Comparison of ENCODE assay signal across 9 cellular contexts in the genomic region with DNA sequence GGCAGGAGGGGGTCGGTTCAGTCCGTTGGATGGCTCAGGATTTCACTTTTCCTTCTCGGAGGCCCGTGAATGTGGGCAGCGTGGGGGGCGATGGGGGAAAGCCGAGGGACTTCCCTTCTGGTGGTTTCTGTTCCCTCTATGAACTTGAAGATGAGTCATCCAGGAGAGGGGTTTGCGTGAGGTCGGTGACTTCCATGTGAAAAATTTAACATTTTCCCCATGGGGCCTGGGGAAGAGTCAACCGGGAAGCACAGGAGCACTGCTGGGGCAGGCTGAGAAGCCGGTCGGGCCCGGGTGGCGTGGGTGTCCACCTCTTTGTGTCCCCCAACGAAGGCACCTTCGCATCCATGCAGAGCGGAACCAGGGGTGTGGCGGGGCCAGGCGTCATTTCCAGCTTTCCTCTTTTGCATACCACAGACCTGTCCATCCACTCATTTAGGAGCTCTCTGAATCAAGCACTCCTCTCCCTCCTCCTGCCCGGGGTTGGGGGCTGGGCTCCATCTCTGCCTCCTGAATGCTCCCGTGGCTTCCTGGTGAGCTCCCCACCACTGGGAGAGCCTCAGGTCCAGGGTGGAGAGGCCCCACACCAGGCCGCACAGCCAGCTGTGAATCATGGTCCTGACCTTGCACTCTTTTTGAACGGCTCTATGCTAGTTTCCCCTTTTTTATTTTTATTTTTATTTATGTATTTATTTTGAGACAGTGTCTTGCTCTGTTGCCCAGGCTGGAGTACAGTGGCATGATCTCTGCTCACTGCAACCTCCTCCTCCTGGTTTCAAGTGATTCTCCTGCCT.
DNase-seq lines count a peak whose midpoint lies in the region; ATAC-seq, FAIRE-seq and TF ChIP-seq lines count a peak whose summit lies in the region.
"Had no signal": no experiment of that assay in that cellular context is flagged by ENCODE, and none has a peak within 500 bp of the region (broad histone marks: within the 10 kb centered on the region; RNA-seq: fewer than 3 reads in every experiment).

No MANE protein-coding gene starts in this region.

- peak overlapping the region; percentile 93 for H3K27ac Mint-ChIP-seq in activated T-cell treated with anti-CD3 and anti-CD28 coated beads, Interleukin-2, amount 50 U/mL, for 72 hours

- TF ChIP-seq POLR2A in GM12891 (IDR thresholded peaks at IDR 0.05; ENCODE audit: low read depth, low read length) (peak; percentile 64; the same call in 1 of the 2 replicates), esophagus squamous epithelium (IDR thresholded peaks at IDR 0.05) (no peak), esophagus muscularis mucosa (IDR thresholded peaks at IDR 0.05; ENCODE audit: low read depth) (no peak)

- H3K9me3 Mint-ChIP-seq in activated T-cell treated with anti-CD3 and anti-CD28 coated beads, Interleukin-2, amount 50 U/mL, for 72 hours, result no peaks in the 10 kb centered on the region

- intact Hi-C loops in esophagus squamous epithelium (cut with DNase I) (no loop called here), esophagus muscularis mucosa (cut with DNase I) (no loop called here)

- WGBS in esophagus squamous epithelium, 2 donors, result 35 to 60% methylated on average over 10 to 21 of the region's 23 CpGs
- 68% methylated on average over 20 of the region's 23 CpGs for WGBS in esophagus muscularis mucosa

- H3K4me3 Mint-ChIP-seq in activated T-cell treated with anti-CD3 and anti-CD28 coated beads, Interleukin-2, amount 50 U/mL, for 72 hours, result peak overlapping the region; percentile 69 to 96

- H3K27ac ChIP-seq in HUES48 (ENCODE audit: low read depth, low read length) (peak overlapping the region; percentile 59), esophagus squamous epithelium (peak overlapping the region in 1 of 4 donors; percentile 9), esophagus muscularis mucosa (replicated peaks in 1 of 4) (no peak overlapping the region)
- H3K27ac ChIP-seq: PC-9 had no signal

- H3K27me3 ChIP-seq in HUES48 (ENCODE audit: control insufficient read depth, insufficient read depth, low read length) (no peaks in the 10 kb centered on the region), esophagus squamous epithelium (peaks cover 0 to 10% (median 0%) of the 10 kb centered on the region in 4 donors), esophagus muscularis mucosa (peaks cover 0 to 41% (median 0%) of the 10 kb centered on the region in 4 donors)

- H3K4me3 ChIP-seq in HUES48 (ENCODE audit: low read depth, low read length) (no peak overlapping the region), esophagus squamous epithelium (peak overlapping the region in 1 of 4 donors; percentile 44), esophagus muscularis mucosa (peak overlapping the region in 1 of 4 donors; percentile 20)
- H3K4me3 ChIP-seq: PC-9 had no signal

- H3K36me3 Mint-ChIP-seq in activated T-cell treated with anti-CD3 and anti-CD28 coated beads, Interleukin-2, amount 50 U/mL, for 72 hours (ENCODE audit: insufficient read depth in 2 of 2), result peaks cover 6% of the 10 kb centered on the region in 2 donors

- no peaks in the 10 kb centered on the region for H3K36me3 ChIP-seq in HUES48 (ENCODE audit: control insufficient read depth, insufficient read depth, low read length)
- H3K36me3 ChIP-seq in esophagus squamous epithelium, result no peaks in the 10 kb centered on the region
- no peaks in the 10 kb centered on the region for H3K36me3 ChIP-seq in esophagus muscularis mucosa

- peaks cover 77% of the 10 kb centered on the region for H3K4me1 Mint-ChIP-seq in activated T-cell treated with anti-CD3 and anti-CD28 coated beads, Interleukin-2, amount 50 U/mL, for 72 hours (ENCODE audit: low read depth)

- no peak overlapping the region for H3K9ac ChIP-seq in HUES48 (ENCODE audit: low read depth, low read length)

- DNase-seq in GM12891 (ENCODE audit: insufficient read length, low spot score) (peak; percentile 55), esophagus squamous epithelium (lab: John Stamatoyannopoulos, UW) (no peak), esophagus muscularis mucosa (ENCODE audit: extremely low spot score) (no peak), left lobe of liver (ENCODE audit: low spot score) (no peak)
- peak; percentile 58 to 75 for DNase-seq in activated T-cell treated with anti-CD3 and anti-CD28 coated beads, Interleukin-2, amount 50 U/mL, for 72 hours
- DNase-seq in stimulated activated CD4-positive, alpha-beta T cell treated with anti-CD3 and anti-CD28 coated beads, Interleukin-15, amount 100 ng/mL, for 24 hours, result peak; percentile 80

- no peak for TF ChIP-seq EP300 in esophagus muscularis mucosa (IDR thresholded peaks at IDR 0.05)

- no peak for TF ChIP-seq CTCF in esophagus squamous epithelium (IDR thresholded peaks at IDR 0.05)
- TF ChIP-seq CTCF in esophagus muscularis mucosa (IDR thresholded peaks at IDR 0.05), result no peak

- ATAC-seq in GM21576 (IDR thresholded peaks at IDR 0.05; ENCODE audit: unreplicated experiment) (peak; percentile 36), left lobe of liver (no peak)
- ATAC-seq in activated T-cell treated with anti-CD3 and anti-CD28 coated beads, Interleukin-2, amount 50 U/mL, for 72 hours (replicated peaks in 1 of 2), result peak; percentile 4 to 52

- H3K9me3 ChIP-seq in HUES48 (ENCODE audit: control insufficient read depth, insufficient read depth, low read length), result no peaks in the 10 kb centered on the region
- H3K9me3 ChIP-seq in esophagus squamous epithelium, result no peaks in the 10 kb centered on the region
- H3K9me3 ChIP-seq in esophagus muscularis mucosa, result no peaks in the 10 kb centered on the region

- peak; percentile 84 for FAIRE-seq in GM12891 (lab: Jason Lieb, UNC)

- peaks cover 30% of the 10 kb centered on the region for H3K4me1 ChIP-seq in HUES48 (ENCODE audit: control insufficient read depth, insufficient read depth, low read length)
- H3K4me1 ChIP-seq in esophagus squamous epithelium, result peaks cover 4 to 44% (median 6%) of the 10 kb centered on the region in 3 donors
- peaks cover 4 to 18% (median 11%) of the 10 kb centered on the region in 4 donors for H3K4me1 ChIP-seq in esophagus muscularis mucosa

- H3K27me3 Mint-ChIP-seq in activated T-cell treated with anti-CD3 and anti-CD28 coated beads, Interleukin-2, amount 50 U/mL, for 72 hours (ENCODE audit: low read depth), result peaks cover 28% of the 10 kb centered on the region

TF ChIP-seq in GM12891, 5 proteins besides CTCF, POLR2A, EP300 and RAD21:
- peak; percentile 80 for TF ChIP-seq POLR2AphosphoS5 (IDR thresholded peaks at IDR 0.05; ENCODE audit: low read depth, low read length)
- peak; percentile 96 for TF ChIP-seq POU2F2 (IDR thresholded peaks at IDR 0.05; ENCODE audit: low read depth, low read length)
- TF ChIP-seq SPI1 (IDR thresholded peaks at IDR 0.05; ENCODE audit: low read depth, low read length), result peak; percentile 97
- TF ChIP-seq PAX5 (IDR thresholded peaks at IDR 0.05; ENCODE audit: insufficient read depth, low read length, severe bottlenecking), result no peak
- peak; percentile 72; the same call in 1 of the 2 replicates for TF ChIP-seq TAF1 (IDR thresholded peaks at IDR 0.05; ENCODE audit: low read depth, low read length)

Comparison
In these comparisons a context has a peak if more than half of its experiments do, and no peak if none do; other contexts are left out.
1. DNase-seq: peak in GM12891 (single experiment), activated T-cell treated with anti-CD3 and anti-CD28 coated beads, Interleukin-2, amount 50 U/mL, for 72 hours (2 of 2) and stimulated activated CD4-positive, alpha-beta T cell treated with anti-CD3 and anti-CD28 coated beads, Interleukin-15, amount 100 ng/mL, for 24 hours (single experiment); none in esophagus squamous epithelium (single experiment), esophagus muscularis mucosa (single experiment) and left lobe of liver (single experiment).